In the genomic region with DNA sequence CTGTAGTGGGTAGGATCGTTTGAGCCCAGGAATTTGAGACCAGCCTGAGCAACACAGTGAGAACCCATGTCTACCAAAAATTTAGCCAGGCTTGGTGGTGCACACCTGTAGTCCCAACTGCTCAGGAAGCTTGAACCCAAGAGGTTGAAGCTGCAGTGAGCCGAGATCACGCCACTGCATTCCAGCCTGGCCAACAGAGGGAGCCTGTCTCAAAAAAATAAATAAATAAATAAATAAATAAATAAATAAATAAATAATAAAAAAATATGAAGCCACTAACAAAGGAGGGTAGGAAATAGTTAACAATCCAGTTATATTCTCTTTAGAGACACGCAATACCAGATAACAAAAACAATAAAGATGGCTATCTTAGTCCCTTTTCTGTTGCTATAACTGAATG, we compare ENCODE assay signal across 15 cellular contexts. TPM values are rescaled to one million over a fixed set of nuclear protein-coding genes. Genes with fewer than 3 reads are reported as not detected.
A peak's percentile ranks its signal among the peaks of the same experiment; 100 is the strongest.
DNase-seq lines count a peak whose midpoint lies in the region; ATAC-seq and TF ChIP-seq lines count a peak whose summit lies in the region.
"Had no signal": no experiment of that assay in that cellular context is flagged by ENCODE, and none has a peak within 500 bp of the region (broad histone marks: within the 10 kb centered on the region; RNA-seq: fewer than 3 reads in every experiment).

No MANE protein-coding gene starts in this region.

- no peaks in the 10 kb centered on the region for H3K79me2 ChIP-seq in SU-DHL-6 (ENCODE audit: insufficient read depth, low read length)

- no peaks in the 10 kb centered on the region for H3K36me3 ChIP-seq in heart right ventricle
- no peaks in the 10 kb centered on the region for H3K36me3 ChIP-seq in SU-DHL-6 (ENCODE audit: low read length)
- H3K36me3 ChIP-seq: BLaER1 treated with 17β-estradiol and CSF1 and Interleukin-3, amounts not matched to agents 10 nM and 100 nM; ovary; SJCRH30 had no signal

- intact Hi-C loops in heart right ventricle (cut with DNase I) (no loop called here), left cardiac atrium (cut with DNase I) (no loop called here)
- intact Hi-C loops in activated CD4-positive, alpha-beta T cell treated with anti-CD3 and anti-CD28 coated beads for 36 hours (cut with DNase I, micrococcal nuclease) = no loop called here

- CTCF ChIA-PET in activated CD4-positive, alpha-beta T cell treated with anti-CD3 and anti-CD28 coated beads for 36 hours (lab: Charles Lee) = interaction anchor here (1.4 to 2.9 kb wide), 3 partner anchors 7 to 28 kb away, joined by 3 to 18 read pairs (median 5); no protein-coding TSS in a partner anchor

- no peak overlapping the region for H3K4me2 ChIP-seq in SU-DHL-6 (ENCODE audit: low read depth, low read length, poor library complexity, severe bottlenecking)
- H3K4me2 ChIP-seq: BLaER1 treated with 17β-estradiol and CSF1 and Interleukin-3, amounts not matched to agents 10 nM and 100 nM had no signal

- H3K9me3 ChIP-seq in heart right ventricle = no peaks in the 10 kb centered on the region
- no peaks in the 10 kb centered on the region for H3K9me3 ChIP-seq in SU-DHL-6 (ENCODE audit: insufficient read depth, low read length)
- H3K9me3 ChIP-seq: ovary, SJCRH30, testis had no signal

- no peak overlapping the region for H3K27ac ChIP-seq in heart right ventricle
- no peak overlapping the region for H3K27ac ChIP-seq in SU-DHL-6 (ENCODE audit: low read depth, low read length)
- H3K27ac ChIP-seq: BLaER1 treated with 17β-estradiol and CSF1 and Interleukin-3, amounts not matched to agents 10 nM and 100 nM; ovary; SJCRH30; testis had no signal

- no peak overlapping the region for H3K9ac ChIP-seq in SU-DHL-6 (ENCODE audit: low read length)
- H3K9ac ChIP-seq: BLaER1 treated with 17β-estradiol and CSF1 and Interleukin-3, amounts not matched to agents 10 nM and 100 nM had no signal

- H3K4me3 ChIP-seq in heart right ventricle (no peak overlapping the region), SU-DHL-6 (ENCODE audit: insufficient read depth, low read length, poor library complexity, severe bottlenecking) (no peak overlapping the region), foreskin fibroblast (ENCODE audit: low read depth in 1 of 2, low read length in 2 of 2) (no peak overlapping the region)
- H3K4me3 ChIP-seq: BLaER1 treated with 17β-estradiol and CSF1 and Interleukin-3, amounts not matched to agents 10 nM and 100 nM; ovary; SJCRH30; testis had no signal

- no peak overlapping the region for H3K27ac Mint-ChIP-seq in activated CD4-positive, alpha-beta T cell treated with anti-CD3 and anti-CD28 coated beads for 36 hours
- H3K27ac Mint-ChIP-seq: activated CD4-positive, alpha-beta T cell treated with anti-CD3 and anti-CD28 coated beads, Interleukin-2, amount 10 ng/mL, durations not matched to agents 7 days and 5 days; activated naive CD8-positive, alpha-beta T cell treated with anti-CD3 and anti-CD28 coated beads, Interleukin-2, amount 10 ng/mL, durations not matched to agents 7 days and 5 days had no signal

- no peaks in the 10 kb centered on the region for H3K27me3 ChIP-seq in heart right ventricle
- no peaks in the 10 kb centered on the region for H3K27me3 ChIP-seq in SU-DHL-6 (ENCODE audit: low read length)
- H3K27me3 ChIP-seq: BLaER1 treated with 17β-estradiol and CSF1 and Interleukin-3, amounts not matched to agents 10 nM and 100 nM; ovary; SJCRH30; testis had no signal

- no peaks in the 10 kb centered on the region for H4K20me1 ChIP-seq in SU-DHL-6 (ENCODE audit: low read depth, low read length)
- H4K20me1 ChIP-seq: BLaER1 treated with 17β-estradiol and CSF1 and Interleukin-3, amounts not matched to agents 10 nM and 100 nM had no signal

- no peak overlapping the region for H2AFZ ChIP-seq in SU-DHL-6 (ENCODE audit: low read depth, low read length, severe bottlenecking)

- peaks cover 7% of the 10 kb centered on the region for H3K4me1 Mint-ChIP-seq in activated CD4-positive, alpha-beta T cell treated with anti-CD3 and anti-CD28 coated beads for 36 hours

- no peaks in the 10 kb centered on the region for H3K27me3 Mint-ChIP-seq in activated CD4-positive, alpha-beta T cell treated with anti-CD3 and anti-CD28 coated beads for 36 hours

- no peak overlapping the region for H3K4me3 Mint-ChIP-seq in activated CD4-positive, alpha-beta T cell treated with anti-CD3 and anti-CD28 coated beads for 36 hours
- H3K4me3 Mint-ChIP-seq: activated CD4-positive, alpha-beta T cell treated with anti-CD3 and anti-CD28 coated beads, Interleukin-2, amount 10 ng/mL, durations not matched to agents 7 days and 5 days; activated naive CD8-positive, alpha-beta T cell treated with anti-CD3 and anti-CD28 coated beads, Interleukin-2, amount 10 ng/mL, durations not matched to agents 7 days and 5 days had no signal

- POLR2A ChIA-PET in activated CD4-positive, alpha-beta T cell treated with anti-CD3 and anti-CD28 coated beads for 36 hours (lab: Charles Lee) = no interaction called here

- ATAC-seq in heart right ventricle = no peak
- no peak for ATAC-seq in left cardiac atrium
- ATAC-seq in GM19324 (IDR thresholded peaks at IDR 0.05; ENCODE audit: low FRiP score, unreplicated experiment) = no peak
- no peak for ATAC-seq in activated CD4-positive, alpha-beta T cell treated with anti-CD3 and anti-CD28 coated beads for 36 hours

- 46 to 49% methylated on average over 4 of the region's 4 CpGs for WGBS in heart right ventricle, 2 donors

- H3K9me3 Mint-ChIP-seq in activated CD4-positive, alpha-beta T cell treated with anti-CD3 and anti-CD28 coated beads for 36 hours (ENCODE audit: low read depth) = no peaks in the 10 kb centered on the region
- H3K9me3 Mint-ChIP-seq: activated CD4-positive, alpha-beta T cell treated with anti-CD3 and anti-CD28 coated beads, Interleukin-2, amount 10 ng/mL, durations not matched to agents 7 days and 5 days; activated naive CD8-positive, alpha-beta T cell treated with anti-CD3 and anti-CD28 coated beads, Interleukin-2, amount 10 ng/mL, durations not matched to agents 7 days and 5 days had no signal

- H3K36me3 Mint-ChIP-seq in activated CD4-positive, alpha-beta T cell treated with anti-CD3 and anti-CD28 coated beads for 36 hours (ENCODE audit: low read depth) = no peaks in the 10 kb centered on the region
- H3K36me3 Mint-ChIP-seq: activated naive CD8-positive, alpha-beta T cell treated with anti-CD3 and anti-CD28 coated beads, Interleukin-2, amount 10 ng/mL, durations not matched to agents 7 days and 5 days had no signal

- H3F3A ChIP-seq in SU-DHL-6 (ENCODE audit: insufficient read depth) = no peaks in the 10 kb centered on the region

- H3K9me2 ChIP-seq in SU-DHL-6 (replicated peaks; ENCODE audit: insufficient read depth, low read length) = no peaks in the 10 kb centered on the region

- peaks cover 0 to 15% (median 6%) of the 10 kb centered on the region in 9 donors for H3K4me1 ChIP-seq in heart right ventricle

- no peak for DNase-seq in heart right ventricle
- no peak for DNase-seq in left cardiac atrium
- DNase-seq in foreskin fibroblast = no peak
- DNase-seq in ureter (ENCODE audit: low spot score) = peak; percentile 29
- DNase-seq in NCI-H146 treated with DMSO at 0.1 percent for 48 hours (lab: John Stamatoyannopoulos, UW; ENCODE audit: unreplicated experiment) = no peak
- DNase-seq in activated CD4-positive, alpha-beta T cell treated with anti-CD3 and anti-CD28 coated beads for 36 hours = no peak
- DNase-seq: activated CD4-positive, alpha-beta T cell treated with anti-CD3 and anti-CD28 coated beads, Interleukin-2, amount 10 ng/mL, durations not matched to agents 7 days and 5 days; activated naive CD8-positive, alpha-beta T cell treated with anti-CD3 and anti-CD28 coated beads, Interleukin-2, amount 10 ng/mL, durations not matched to agents 7 days and 5 days; NCI-H2171 treated with DMSO at 0.1 percent for 48 hours; ovary; SJCRH30; testis had no signal

- peak in 7 of 9 donors; percentile 37 to 62 (median 45) for TF ChIP-seq CTCF in heart right ventricle (IDR thresholded peaks at IDR 0.05)
- TF ChIP-seq CTCF in SU-DHL-6 (IDR thresholded peaks at IDR 0.05; ENCODE audit: insufficient read depth, low read length, poor library complexity, severe bottlenecking) = peak; percentile 24
- peak; percentile 32 for TF ChIP-seq CTCF in foreskin fibroblast (IDR thresholded peaks at IDR 0.05; ENCODE audit: low read depth, low read length)

RNA-seq across cellular contexts. Expression of gene CBR3, which starts 11.9 kb away (rescaled TPM):
- total RNA-seq in heart right ventricle = 1 to 10 TPM in 9 of 10 donors, under 1 TPM in 1; 0.99 to 5.8 (median 1.8) TPM
- polyA plus RNA-seq in heart right ventricle = 10 to 100 TPM in 1 of 2 donors, 1 to 10 TPM in 1; 3.7 to 10.4 TPM
- total RNA-seq in left cardiac atrium = 1 to 10 TPM; 4.9 to 7.5 TPM
- 1.8 TPM for total RNA-seq in ureter
- total RNA-seq in activated CD4-positive, alpha-beta T cell treated with anti-CD3 and anti-CD28 coated beads for 36 hours = 10 to 100 TPM; 12.5 to 16.8 TPM

RNA-seq across cellular contexts. Expression of gene DOP1B, which starts 33.6 kb away (rescaled TPM):
- total RNA-seq in heart right ventricle = 10 to 100 TPM; 11.4 to 21.2 (median 15.2) TPM
- polyA plus RNA-seq in heart right ventricle = 1 to 10 TPM; 2.3 to 6.4 TPM
- total RNA-seq in left cardiac atrium = 1 to 10 TPM; 6.5 to 7.0 TPM
- 31.0 TPM for total RNA-seq in ureter
- total RNA-seq in activated CD4-positive, alpha-beta T cell treated with anti-CD3 and anti-CD28 coated beads for 36 hours = 10 to 100 TPM; 15.0 to 19.0 TPM

RNA-seq across cellular contexts. Expression of gene CBR1, which starts 53.2 kb away (rescaled TPM):
- total RNA-seq in heart right ventricle (10 to 100 TPM in 9 of 10 donors, 1 to 10 TPM in 1; 7.7 to 34.8 (median 17.6) TPM), left cardiac atrium (10 to 100 TPM; 25.3 to 34.8 TPM), ureter (44.2 TPM)
- 10 to 100 TPM; 15.7 to 61.2 TPM for polyA plus RNA-seq in heart right ventricle
- 10 to 100 TPM; 48.6 to 54.1 TPM for total RNA-seq in activated CD4-positive, alpha-beta T cell treated with anti-CD3 and anti-CD28 coated beads for 36 hours
- total RNA-seq: SJCRH30 had no signal
